26 cellular contexts compared by ENCODE assay signal in genomic region chr14:79915411-79915810, GRCh38.
"Had no signal": no experiment of that assay in that cellular context is flagged by ENCODE, and none has a peak within 500 bp of the region (broad histone marks: within the 10 kb centered on the region; RNA-seq: fewer than 3 reads in every experiment).

No MANE protein-coding gene starts in this region.

- H3K4me3 Mint-ChIP-seq: activated CD4-positive, alpha-beta T cell treated with anti-CD3 and anti-CD28 coated beads for 36 hours; activated naive CD8-positive, alpha-beta T cell; activated T-cell treated with anti-CD3 and anti-CD28 coated beads, Interleukin-2, amount 50 U/mL, for 72 hours; central memory CD8-positive, alpha-beta T cell; effector memory CD8-positive, alpha-beta T cell; naive thymus-derived CD4-positive, alpha-beta T cell had no signal

- H3K27ac Mint-ChIP-seq: activated CD4-positive, alpha-beta T cell treated with anti-CD3 and anti-CD28 coated beads for 36 hours; activated naive CD8-positive, alpha-beta T cell; activated T-cell treated with anti-CD3 and anti-CD28 coated beads, Interleukin-2, amount 50 U/mL, for 72 hours; effector memory CD8-positive, alpha-beta T cell; naive thymus-derived CD4-positive, alpha-beta T cell had no signal

- ATAC-seq: activated CD4-positive, alpha-beta T cell treated with anti-CD3 and anti-CD28 coated beads for 36 hours; activated T-cell treated with anti-CD3 and anti-CD28 coated beads, Interleukin-2, amount 50 U/mL, for 72 hours; effector memory CD8-positive, alpha-beta T cell; gastroesophageal sphincter; left colon; naive thymus-derived CD4-positive, alpha-beta T cell had no signal

- H3K9me3 ChIP-seq: gastroesophageal sphincter, ovary, prostate gland, testis, transverse colon had no signal

- H3K4me1 ChIP-seq: gastroesophageal sphincter, prostate gland, testis, transverse colon had no signal

- H3K27ac ChIP-seq: coronary artery, gastroesophageal sphincter, ovary, prostate gland, testis, transverse colon had no signal

- H3K4me1 Mint-ChIP-seq: activated CD4-positive, alpha-beta T cell treated with anti-CD3 and anti-CD28 coated beads for 36 hours; central memory CD8-positive, alpha-beta T cell; naive thymus-derived CD4-positive, alpha-beta T cell had no signal

- H3K27me3 Mint-ChIP-seq: activated CD4-positive, alpha-beta T cell treated with anti-CD3 and anti-CD28 coated beads for 36 hours; central memory CD8-positive, alpha-beta T cell; effector memory CD8-positive, alpha-beta T cell; naive thymus-derived CD4-positive, alpha-beta T cell had no signal

- H3K27me3 ChIP-seq: gastroesophageal sphincter, ovary, testis, transverse colon had no signal

- H3K36me3 ChIP-seq: gastroesophageal sphincter, ovary, prostate gland, transverse colon had no signal

- DNase-seq: activated CD4-positive, alpha-beta T cell treated with anti-CD3 and anti-CD28 coated beads for 36 hours; activated CD4-positive, alpha-beta T cell treated with anti-CD3 and anti-CD28 coated beads, Interleukin-2, amount 50 U/mL, for 4 hours; activated CD4-positive, CD25-positive, alpha-beta regulatory T cell; activated effector memory CD4-positive, alpha-beta T cell treated with Interleukin-2 at 50 U/mL for 16 hours; activated naive CD4-positive, alpha-beta T cell treated with Interleukin-2 at 50 U/mL for 16 hours; activated T-cell treated with anti-CD3 and anti-CD28 coated beads for 4 hours; activated T-cell treated with anti-CD3 and anti-CD28 coated beads, Interleukin-2, amount 50 U/mL, for 72 hours; anterior cingulate cortex; effector memory CD8-positive, alpha-beta T cell; erythroblast; hippocampal formation; left colon; mammary epithelial cell; naive thymus-derived CD4-positive, alpha-beta T cell; ovary; stimulated activated CD4-positive, alpha-beta T cell treated with anti-CD3 and anti-CD28 coated beads, Interleukin-15, amount 100 ng/mL, for 24 hours; stimulated activated CD4-positive, alpha-beta T cell treated with anti-CD3 and anti-CD28 coated beads, Interleukin-2, amount 100 ng/mL, for 24 hours; stimulated activated naive CD4-positive, alpha-beta T cell treated with Interleukin-2 at 50 U/mL for 16 hours; testis; transverse colon had no signal

- H3K36me3 Mint-ChIP-seq: activated naive CD8-positive, alpha-beta T cell; naive thymus-derived CD4-positive, alpha-beta T cell had no signal

- H3K4me3 ChIP-seq: coronary artery, gastroesophageal sphincter, ovary, prostate gland, smooth muscle cell, testis, transverse colon had no signal
